1 cellular context compared by ENCODE assay signal in the genomic region with DNA sequence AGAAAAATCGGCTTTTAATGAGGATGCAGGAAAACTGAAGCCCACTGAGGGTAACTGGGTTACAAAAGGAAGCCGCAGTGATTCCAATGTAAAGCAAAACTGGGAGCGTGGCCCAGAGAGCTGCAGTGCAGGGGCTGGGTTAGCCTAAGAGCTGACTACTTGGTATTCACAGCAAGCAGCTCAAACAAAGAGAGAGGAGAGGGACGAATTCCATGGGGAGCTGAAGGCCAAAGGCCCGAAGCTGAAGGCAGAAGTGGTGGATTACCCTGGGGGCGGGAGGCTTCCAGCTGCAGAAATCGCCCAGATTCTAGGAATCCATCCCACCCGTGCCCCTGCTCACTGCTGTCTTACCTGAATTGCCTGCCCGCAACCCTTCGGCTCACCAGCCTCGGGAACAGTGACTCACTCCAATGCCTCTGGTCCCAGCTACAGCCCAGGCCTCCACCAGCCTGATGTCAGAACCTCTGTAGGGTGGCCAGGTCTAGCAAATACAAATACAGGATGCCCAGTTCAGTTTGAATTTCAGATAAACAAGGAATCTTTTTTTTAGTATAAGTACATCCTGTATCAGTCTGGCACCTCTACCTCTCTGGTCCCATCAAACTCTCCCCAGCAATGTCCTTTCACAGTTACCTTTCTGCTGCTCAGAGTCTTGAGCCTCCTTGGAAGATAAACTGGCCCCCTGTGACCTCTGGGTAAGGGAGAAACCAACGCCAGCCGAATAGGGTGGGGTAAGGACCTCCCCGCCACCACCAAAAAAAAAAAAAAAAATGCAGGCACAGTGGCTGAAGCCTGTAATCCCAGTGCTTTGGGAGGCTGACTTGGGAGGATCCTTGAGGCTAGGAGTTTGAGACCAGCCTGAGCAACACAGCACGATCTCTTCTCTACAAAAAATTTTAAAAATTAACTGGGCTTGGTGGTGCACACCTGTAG.
TF ChIP-seq lines count a peak whose summit lies in the region.

No MANE protein-coding gene starts in this region.

TF ChIP-seq in K562, 482 proteins besides CTCF, POLR2A, EP300 and RAD21 (continued from another document):
- TF ChIP-seq, protein P1, sequence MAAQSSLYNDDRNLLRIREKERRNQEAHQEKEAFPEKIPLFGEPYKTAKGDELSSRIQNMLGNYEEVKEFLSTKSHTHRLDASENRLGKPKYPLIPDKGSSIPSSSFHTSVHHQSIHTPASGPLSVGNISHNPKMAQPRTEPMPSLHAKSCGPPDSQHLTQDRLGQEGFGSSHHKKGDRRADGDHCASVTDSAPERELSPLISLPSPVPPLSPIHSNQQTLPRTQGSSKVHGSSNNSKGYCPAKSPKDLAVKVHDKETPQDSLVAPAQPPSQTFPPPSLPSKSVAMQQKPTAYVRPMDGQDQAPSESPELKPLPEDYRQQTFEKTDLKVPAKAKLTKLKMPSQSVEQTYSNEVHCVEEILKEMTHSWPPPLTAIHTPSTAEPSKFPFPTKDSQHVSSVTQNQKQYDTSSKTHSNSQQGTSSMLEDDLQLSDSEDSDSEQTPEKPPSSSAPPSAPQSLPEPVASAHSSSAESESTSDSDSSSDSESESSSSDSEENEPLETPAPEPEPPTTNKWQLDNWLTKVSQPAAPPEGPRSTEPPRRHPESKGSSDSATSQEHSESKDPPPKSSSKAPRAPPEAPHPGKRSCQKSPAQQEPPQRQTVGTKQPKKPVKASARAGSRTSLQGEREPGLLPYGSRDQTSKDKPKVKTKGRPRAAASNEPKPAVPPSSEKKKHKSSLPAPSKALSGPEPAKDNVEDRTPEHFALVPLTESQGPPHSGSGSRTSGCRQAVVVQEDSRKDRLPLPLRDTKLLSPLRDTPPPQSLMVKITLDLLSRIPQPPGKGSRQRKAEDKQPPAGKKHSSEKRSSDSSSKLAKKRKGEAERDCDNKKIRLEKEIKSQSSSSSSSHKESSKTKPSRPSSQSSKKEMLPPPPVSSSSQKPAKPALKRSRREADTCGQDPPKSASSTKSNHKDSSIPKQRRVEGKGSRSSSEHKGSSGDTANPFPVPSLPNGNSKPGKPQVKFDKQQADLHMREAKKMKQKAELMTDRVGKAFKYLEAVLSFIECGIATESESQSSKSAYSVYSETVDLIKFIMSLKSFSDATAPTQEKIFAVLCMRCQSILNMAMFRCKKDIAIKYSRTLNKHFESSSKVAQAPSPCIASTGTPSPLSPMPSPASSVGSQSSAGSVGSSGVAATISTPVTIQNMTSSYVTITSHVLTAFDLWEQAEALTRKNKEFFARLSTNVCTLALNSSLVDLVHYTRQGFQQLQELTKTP (IDR thresholded peaks at IDR 0.05; ENCODE audit: low read depth in 1 of 2, partially characterized antibody in 2 of 2) = no peak
- TF ChIP-seq CBX1 (IDR thresholded peaks at IDR 0.05; ENCODE audit: low read depth) = no peak
TF ChIP-seq in K562: peak in this region for 8.
